In the genomic region with DNA sequence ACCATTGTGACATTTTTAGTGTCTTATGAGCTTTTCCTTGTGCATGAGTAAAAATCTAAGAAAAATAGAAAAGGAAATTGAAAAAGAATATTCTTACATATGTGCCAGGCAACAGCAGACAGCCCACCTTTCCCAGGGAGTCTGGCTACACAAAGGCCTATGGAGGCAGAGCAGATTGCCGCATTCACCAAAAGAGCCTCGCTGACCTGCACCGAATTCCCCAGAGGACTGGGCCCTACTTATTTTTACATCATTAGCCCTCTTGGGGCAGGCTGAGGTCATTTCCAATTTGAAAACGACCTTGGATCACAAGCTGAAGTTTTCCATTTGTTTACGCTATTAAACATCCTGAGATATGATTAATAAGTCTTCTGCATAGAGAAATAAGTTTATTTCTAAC, we compare ENCODE assay signal across 22 cellular contexts.
"Had no signal": no experiment of that assay in that cellular context is flagged by ENCODE, and none has a peak within 500 bp of the region (broad histone marks: within the 10 kb centered on the region; RNA-seq: fewer than 3 reads in every experiment).

No MANE protein-coding gene starts in this region.

- H3K27me3 Mint-ChIP-seq: stimulated activated naive CD8-positive, alpha-beta T cell treated with anti-CD3 and anti-CD28 coated beads, Interleukin-15, Interleukin-2, amounts not matched to agents 100 ng/mL and 50 ng/mL, for 24 hours had no signal

- H3K36me3 Mint-ChIP-seq: activated naive CD8-positive, alpha-beta T cell; naive thymus-derived CD8-positive, alpha-beta T cell had no signal

- H3K4me1 ChIP-seq: adrenal gland, ascending aorta, foreskin keratinocyte, left lung, prostate gland, thyroid gland had no signal

- H3K27ac Mint-ChIP-seq: activated naive CD8-positive, alpha-beta T cell; activated T-helper 2 cell treated with anti-CD3 and anti-CD28 coated beads, Interferon-gamma antibody, Interleukin-2, Interleukin-4, amounts not matched to agents 10 μg/mL and 5 μg/mL and 100 μg/mL, durations not matched to agents 14 hours and 24 hours and 36 hours; naive thymus-derived CD8-positive, alpha-beta T cell; stimulated activated naive CD8-positive, alpha-beta T cell treated with anti-CD3 and anti-CD28 coated beads, Interleukin-15, Interleukin-2, amounts not matched to agents 100 ng/mL and 50 ng/mL, for 24 hours had no signal

- H3K27ac ChIP-seq: adrenal gland, ascending aorta, brain microvascular endothelial cell, foreskin keratinocyte, left lung, prostate gland, thyroid gland had no signal

- DNase-seq: activated naive CD4-positive, alpha-beta T cell; activated T-cell treated with anti-CD3 and anti-CD28 coated beads, Interleukin-2, amount 50 U/mL, for 1 hour; adrenal gland; brain microvascular endothelial cell; caudate nucleus; dermis blood vessel endothelial cell; effector CD8-positive, alpha-beta T cell; foreskin keratinocyte; kidney glomerular epithelial cell; left lung; naive thymus-derived CD8-positive, alpha-beta T cell; right cardiac atrium; stimulated activated CD4-positive, alpha-beta T cell treated with anti-CD3 and anti-CD28 coated beads, Interleukin-12 subunit alpha, Interleukin-12 subunit beta, amount 100 ng/mL, for 4 hours; substantia nigra; T-helper 9 cell; thyroid gland had no signal

- H3K4me3 Mint-ChIP-seq: activated naive CD8-positive, alpha-beta T cell; naive thymus-derived CD8-positive, alpha-beta T cell; stimulated activated naive CD8-positive, alpha-beta T cell treated with anti-CD3 and anti-CD28 coated beads, Interleukin-15, Interleukin-2, amounts not matched to agents 100 ng/mL and 50 ng/mL, for 24 hours had no signal

- H3K9me3 ChIP-seq: adrenal gland, ascending aorta, left lung, prostate gland, thyroid gland had no signal

- H3K36me3 ChIP-seq: adrenal gland, ascending aorta, brain microvascular endothelial cell, left lung, prostate gland, thyroid gland had no signal

- H3K9me3 Mint-ChIP-seq: activated T-helper 2 cell treated with anti-CD3 and anti-CD28 coated beads, Interferon-gamma antibody, Interleukin-2, Interleukin-4, amounts not matched to agents 10 μg/mL and 5 μg/mL and 100 μg/mL, durations not matched to agents 14 hours and 24 hours and 36 hours; stimulated activated naive CD8-positive, alpha-beta T cell treated with anti-CD3 and anti-CD28 coated beads, Interleukin-15, Interleukin-2, amounts not matched to agents 100 ng/mL and 50 ng/mL, for 24 hours had no signal

- H3K4me1 Mint-ChIP-seq: naive thymus-derived CD8-positive, alpha-beta T cell had no signal

- H3K4me3 ChIP-seq: adrenal gland, ascending aorta, left lung, lung, prostate gland, thyroid gland had no signal

- ATAC-seq: foreskin keratinocyte; left lung; naive thymus-derived CD8-positive, alpha-beta T cell; right cardiac atrium had no signal

- H3K27me3 ChIP-seq: adrenal gland, ascending aorta, left lung, thyroid gland had no signal
